In the genomic region with DNA sequence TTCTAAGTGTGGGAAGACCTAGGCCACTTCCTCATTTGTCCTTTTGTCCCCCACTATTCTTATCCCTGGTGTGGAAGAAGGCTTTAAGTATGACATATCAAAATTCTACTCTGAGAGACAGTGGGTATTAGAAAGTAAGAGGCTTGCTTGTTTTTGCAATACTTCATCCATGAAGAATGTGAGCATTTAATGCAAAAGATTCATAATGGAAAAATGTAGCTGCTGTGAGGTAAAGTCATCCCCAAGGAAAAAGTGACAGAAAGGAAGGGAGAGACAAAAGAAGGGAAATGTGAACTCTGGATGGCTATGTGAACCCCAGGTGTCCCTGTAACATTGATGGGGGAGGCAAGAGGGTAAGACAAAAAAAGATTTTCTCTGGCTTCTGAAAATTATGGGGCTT, we compare ENCODE assay signal across 1 cellular context.
TF ChIP-seq lines count a peak whose summit lies in the region.

No MANE protein-coding gene starts in this region.

TF ChIP-seq in IMR-90, 13 proteins besides CTCF, POLR2A, EP300 and RAD21 (continued from another document):
- TF ChIP-seq, protein P1, sequence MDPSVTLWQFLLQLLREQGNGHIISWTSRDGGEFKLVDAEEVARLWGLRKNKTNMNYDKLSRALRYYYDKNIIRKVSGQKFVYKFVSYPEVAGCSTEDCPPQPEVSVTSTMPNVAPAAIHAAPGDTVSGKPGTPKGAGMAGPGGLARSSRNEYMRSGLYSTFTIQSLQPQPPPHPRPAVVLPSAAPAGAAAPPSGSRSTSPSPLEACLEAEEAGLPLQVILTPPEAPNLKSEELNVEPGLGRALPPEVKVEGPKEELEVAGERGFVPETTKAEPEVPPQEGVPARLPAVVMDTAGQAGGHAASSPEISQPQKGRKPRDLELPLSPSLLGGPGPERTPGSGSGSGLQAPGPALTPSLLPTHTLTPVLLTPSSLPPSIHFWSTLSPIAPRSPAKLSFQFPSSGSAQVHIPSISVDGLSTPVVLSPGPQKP (IDR thresholded peaks at IDR 0.05; ENCODE audit: borderline replicate concordance, low read depth, low read length), result no peak
- TF ChIP-seq RCOR1 (IDR thresholded peaks at IDR 0.05; ENCODE audit: insufficient replicate concordance, low read length), result no peak
- TF ChIP-seq CHD1 (IDR thresholded peaks at IDR 0.05; ENCODE audit: low read depth, low read length), result no peak
- no peak for TF ChIP-seq RFX5 (IDR thresholded peaks at IDR 0.05; ENCODE audit: low read depth, low read length)
- TF ChIP-seq MAFK (IDR thresholded peaks at IDR 0.05; ENCODE audit: low read depth, low read length), result no peak
- no peak for TF ChIP-seq MAZ (IDR thresholded peaks at IDR 0.05; ENCODE audit: borderline replicate concordance, low read depth, low read length)
- TF ChIP-seq BHLHE40 (IDR thresholded peaks at IDR 0.05; ENCODE audit: low read depth, low read length), result no peak
TF ChIP-seq in IMR-90: peak in this region for 0.
